Comparison of ENCODE assay signal across 20 cellular contexts in the genomic region with DNA sequence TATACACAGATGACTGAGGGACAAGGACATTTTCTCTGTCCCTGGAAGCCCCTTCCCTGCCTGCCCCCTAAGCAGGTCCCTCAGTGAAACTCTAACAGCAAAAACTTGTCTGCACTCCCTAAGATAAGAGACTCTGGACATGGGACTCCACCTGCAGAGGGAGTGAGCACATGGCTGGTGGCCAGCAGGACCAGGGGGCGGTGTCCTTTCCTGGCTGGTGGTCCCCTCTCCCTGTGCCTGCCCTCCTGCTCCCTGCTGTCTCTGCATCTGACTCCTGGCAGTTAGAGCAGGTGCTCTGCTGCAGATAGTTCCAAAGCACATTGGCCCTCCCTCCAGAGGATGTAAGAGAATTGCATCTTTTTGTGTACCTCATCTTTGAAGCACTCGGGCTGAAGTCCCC.
DNase-seq lines count a peak whose midpoint lies in the region; ATAC-seq and TF ChIP-seq lines count a peak whose summit lies in the region.
"Had no signal": no experiment of that assay in that cellular context is flagged by ENCODE, and none has a peak within 500 bp of the region (broad histone marks: within the 10 kb centered on the region; RNA-seq: fewer than 3 reads in every experiment).

No MANE protein-coding gene starts in this region.

- no peak overlapping the region for H2BK12ac ChIP-seq in neuronal stem cell (ENCODE audit: low read length)

- H3K9me3 ChIP-seq in HEK293 (ENCODE audit: control insufficient read depth, insufficient read depth, low read depth, low read length) (no peaks in the 10 kb centered on the region), Panc1 (ENCODE audit: control insufficient read depth, insufficient read depth, low read depth, low read length) (no peaks in the 10 kb centered on the region), neuronal stem cell (replicated peaks in 1 of 2; ENCODE audit: control insufficient read depth in 2 of 2, insufficient read depth in 1 of 2, low read depth in 1 of 2, low read length in 2 of 2) (peaks cover 0 to 4% of the 10 kb centered on the region in 2 donors)
- H3K9me3 ChIP-seq in effector memory CD4-positive, alpha-beta T cell (ENCODE audit: control insufficient read depth, low read length), result no peaks in the 10 kb centered on the region
- H3K9me3 ChIP-seq: BE2C, Caco-2 had no signal

- H3K4me1 ChIP-seq in HEK293 (ENCODE audit: control insufficient read depth, insufficient read depth, low read length) (no peaks in the 10 kb centered on the region), Panc1 (ENCODE audit: control insufficient read depth, insufficient read depth, low read length) (no peaks in the 10 kb centered on the region), neuronal stem cell (ENCODE audit: control insufficient read depth in 2 of 2, insufficient read depth in 1 of 2, low read depth in 1 of 2, low read length in 2 of 2) (peaks cover 0 to 6% of the 10 kb centered on the region in 2 donors)
- H3K4me1 ChIP-seq in effector memory CD4-positive, alpha-beta T cell (ENCODE audit: control insufficient read depth, insufficient read depth, low read length, poor library complexity, severe bottlenecking), result no peaks in the 10 kb centered on the region
- H3K4me1 ChIP-seq: BE2C, Caco-2 had no signal

- no peaks in the 10 kb centered on the region for H3K79me1 ChIP-seq in neuronal stem cell (ENCODE audit: low read depth, low read length)

- ATAC-seq in Panc1 (0 out of 2 replicates have a peak, but pooled peaks have one; percentile 30), omental fat pad (ENCODE audit: low FRiP score) (no peak)
- ATAC-seq: GM23338 had no signal

- H2AFZ ChIP-seq in neuronal stem cell (ENCODE audit: low read length), result no peak overlapping the region
- H2AFZ ChIP-seq: GM23338 had no signal

- no TSS peak for BruUV-seq in Panc1 (replicated peaks; lab: Mats Ljungman, UMichigan)

- H3K27ac ChIP-seq in HEK293 (ENCODE audit: extremely low read depth, low read depth, low read length) (no peak overlapping the region), Panc1 (ENCODE audit: low read length) (no peak overlapping the region), neuronal stem cell (replicated peaks; ENCODE audit: low read length) (no peak overlapping the region)
- no peak overlapping the region for H3K27ac ChIP-seq in effector memory CD4-positive, alpha-beta T cell (ENCODE audit: insufficient read depth, low read length, poor library complexity, severe bottlenecking)
- H3K27ac ChIP-seq: HL-60 had no signal

- CTCF ChIA-PET in HEK293 (lab: Yijun Ruan, JAX), result interaction anchor here (0.5 to 0.6 kb wide), 2 partner anchors 53 to 1865 kb away, joined by 3 to 4 read pairs; no protein-coding TSS in a partner anchor
- CTCF ChIA-PET in Panc1 (lab: Charles Lee), result no interaction called here

- peak overlapping the region; percentile 4 for H2BK15ac ChIP-seq in neuronal stem cell (ENCODE audit: low read length)

- no CpG with 5 or more reads among the region's 2 CpGs for WGBS in neuronal stem cell (ENCODE audit: extremely low coverage in 2 of 2, insufficient read length in 2 of 2, insufficient replicate concordance in 1 of 2), 2 donors

- intact Hi-C loops in Panc1 (cut with micrococcal nuclease; ENCODE audit: unreplicated experiment), result no loop called here

- DNase-seq in NCI-H510A (lab: John Stamatoyannopoulos, UW), result peak; percentile 66
- no peak for DNase-seq in NCI-H510A treated with DMSO at 0.1 percent for 48 hours (lab: John Stamatoyannopoulos, UW)
- no peak for DNase-seq in Panc1 (ENCODE audit: low read depth, low spot score)
- DNase-seq in neuronal stem cell (ENCODE audit: low spot score), result no peak
- no peak for DNase-seq in Ammon's horn (ENCODE audit: low spot score)
- DNase-seq in effector memory CD4-positive, alpha-beta T cell, result no peak
- no peak for DNase-seq in omental fat pad (ENCODE audit: low spot score)
- DNase-seq: 8988T; BE2C; C1 segment of cervical spinal cord; Caco-2; CD4-positive, CD25-positive, alpha-beta regulatory T cell; CD8-positive, alpha-beta memory T cell; DMS79 treated with DMSO at 0.1 percent for 48 hours; GF-D8; HCEC 1CT; HFFc6 had no signal

- H3K4me2 ChIP-seq in neuronal stem cell (ENCODE audit: insufficient read depth, low read length, poor library complexity, severe bottlenecking), result no peak overlapping the region
- H3K4me2 ChIP-seq: GM23338 had no signal

- POLR2A ChIA-PET in HEK293 (lab: Yijun Ruan, JAX) (no interaction called here), Panc1 (lab: Charles Lee) (no interaction called here)

- TF ChIP-seq CTCF in HEK293 (tag by site-specific recombination; IDR thresholded peaks at IDR 0.05), result no peak
- TF ChIP-seq CTCF in Panc1 (IDR thresholded peaks at IDR 0.05), result no peak
- no peak for TF ChIP-seq CTCF in omental fat pad (IDR thresholded peaks at IDR 0.05)

- no peak overlapping the region for H2BK5ac ChIP-seq in neuronal stem cell (ENCODE audit: low read length)

- no peak overlapping the region for H4K8ac ChIP-seq in neuronal stem cell (ENCODE audit: low read depth, low read length)

- H2BK120ac ChIP-seq in neuronal stem cell (ENCODE audit: low read depth, low read length), result no peak overlapping the region

- H3K23ac ChIP-seq in neuronal stem cell (ENCODE audit: low read depth, low read length, poor library complexity), result peak overlapping the region; percentile 29

- in situ Hi-C loops in Panc1 (cut with HindIII; ENCODE audit: low pct_unique_long_range_greater_than_20kb, low sequenced_read_pairs), result no loop called here

- no peak overlapping the region for H3K14ac ChIP-seq in neuronal stem cell (ENCODE audit: low read length)

- H4K91ac ChIP-seq in neuronal stem cell (ENCODE audit: low read depth, low read length, poor library complexity), result no peak overlapping the region

- H3K27me3 ChIP-seq in Panc1 (ENCODE audit: control insufficient read depth, insufficient read depth, low read length), result peaks cover 23% of the 10 kb centered on the region
- peaks cover 0 to 14% (median 0%) of the 10 kb centered on the region in 3 experiments for H3K27me3 ChIP-seq in neuronal stem cell (ENCODE audit: control insufficient read depth in 3 of 3, insufficient read depth in 3 of 3, low read depth in 1 of 3, low read length in 3 of 3)
- no peaks in the 10 kb centered on the region for H3K27me3 ChIP-seq in effector memory CD4-positive, alpha-beta T cell (replicated peaks; ENCODE audit: control insufficient read depth, insufficient read depth, low read length, poor library complexity, severe bottlenecking)
- H3K27me3 ChIP-seq: BE2C had no signal

- peak overlapping the region; percentile 88 for H2AK5ac ChIP-seq in neuronal stem cell (ENCODE audit: low read depth, low read length)

- H3K4me3 ChIP-seq in HEK293 (ENCODE audit: low read depth, low read length) (no peak overlapping the region), Panc1 (ENCODE audit: low read depth in 2 of 2, low read length in 2 of 2) (no peak overlapping the region), neuronal stem cell (ENCODE audit: low read length in 2 of 2) (no peak overlapping the region)
- H3K4me3 ChIP-seq in effector memory CD4-positive, alpha-beta T cell (ENCODE audit: insufficient read depth, low read depth, low read length, poor library complexity, severe bottlenecking), result no peak overlapping the region
- H3K4me3 ChIP-seq: GM23338 had no signal

- no peak overlapping the region for H3K4ac ChIP-seq in neuronal stem cell (ENCODE audit: low read length)

- peak overlapping the region; percentile 38 for H3K18ac ChIP-seq in neuronal stem cell (ENCODE audit: low read length)

- H3K9ac ChIP-seq in neuronal stem cell (ENCODE audit: low read depth, low read length, poor library complexity), result no peak overlapping the region

- H3K36me3 ChIP-seq in HEK293 (ENCODE audit: control insufficient read depth in 2 of 2, insufficient read depth in 1 of 2, low read length in 2 of 2) (no peaks in the 10 kb centered on the region), Panc1 (ENCODE audit: control insufficient read depth, insufficient read depth, low read length) (no peaks in the 10 kb centered on the region), neuronal stem cell (replicated peaks in 1 of 2; ENCODE audit: control insufficient read depth in 2 of 2, insufficient read depth in 2 of 2, low read length in 2 of 2) (no peaks in the 10 kb centered on the region)
- H3K36me3 ChIP-seq in effector memory CD4-positive, alpha-beta T cell (ENCODE audit: control insufficient read depth, insufficient read depth, low read length), result no peaks in the 10 kb centered on the region
- H3K36me3 ChIP-seq: BE2C had no signal

TF ChIP-seq in HEK293, 187 proteins besides CTCF, POLR2A, EP300 and RAD21:
- TF ChIP-seq ZNF16 (tag by site-specific recombination; IDR thresholded peaks at IDR 0.05; ENCODE audit: low read depth) (no peak), GLIS1 (tag by site-specific recombination; IDR thresholded peaks at IDR 0.05) (peak; percentile 53), ZIC2 (tag by site-specific recombination; IDR thresholded peaks at IDR 0.05) (peak; percentile 81)
- TF ChIP-seq, protein P1, sequence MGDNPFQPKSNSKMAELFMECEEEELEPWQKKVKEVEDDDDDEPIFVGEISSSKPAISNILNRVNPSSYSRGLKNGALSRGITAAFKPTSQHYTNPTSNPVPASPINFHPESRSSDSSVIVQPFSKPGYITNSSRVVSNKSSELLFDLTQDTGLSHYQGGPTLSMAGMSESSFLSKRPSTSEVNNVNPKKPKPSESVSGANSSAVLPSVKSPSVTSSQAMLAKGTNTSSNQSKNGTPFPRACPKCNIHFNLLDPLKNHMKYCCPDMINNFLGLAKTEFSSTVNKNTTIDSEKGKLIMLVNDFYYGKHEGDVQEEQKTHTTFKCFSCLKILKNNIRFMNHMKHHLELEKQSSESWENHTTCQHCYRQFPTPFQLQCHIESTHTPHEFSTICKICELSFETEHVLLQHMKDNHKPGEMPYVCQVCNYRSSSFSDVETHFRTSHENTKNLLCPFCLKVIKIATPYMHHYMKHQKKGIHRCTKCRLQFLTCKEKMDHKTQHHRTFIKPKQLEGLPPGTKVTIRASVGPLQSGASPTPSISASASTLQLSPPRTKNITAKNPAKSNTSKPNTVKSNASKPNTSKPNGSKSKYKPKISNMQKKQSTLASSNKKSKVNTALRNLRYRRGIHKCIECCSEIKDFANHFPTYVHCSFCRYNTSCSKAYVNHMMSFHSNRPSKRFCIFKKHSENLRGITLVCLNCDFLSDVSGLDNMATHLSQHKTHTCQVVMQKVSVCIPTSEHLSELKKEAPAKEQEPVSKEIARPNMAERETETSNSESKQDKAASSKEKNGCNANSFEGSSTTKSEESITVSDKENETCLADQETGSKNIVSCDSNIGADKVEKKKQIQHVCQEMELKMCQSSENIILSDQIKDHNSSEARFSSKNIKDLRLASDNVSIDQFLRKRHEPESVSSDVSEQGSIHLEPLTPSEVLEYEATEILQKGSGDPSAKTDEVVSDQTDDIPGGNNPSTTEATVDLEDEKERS (tag by site-specific recombination; IDR thresholded peaks at IDR 0.05), result no peak
TF ChIP-seq in HEK293: peak in this region for 2.
